ENCODE assay signal across 21 cellular contexts in genomic region chr4:126247409-126247808, GRCh38.
"Had no signal": no experiment of that assay in that cellular context is flagged by ENCODE, and none has a peak within 500 bp of the region (broad histone marks: within the 10 kb centered on the region; RNA-seq: fewer than 3 reads in every experiment).

No MANE protein-coding gene starts in this region.

- DNase-seq: effector memory CD8-positive, alpha-beta T cell; gastrocnemius medialis; heart right ventricle; hypothalamus; mammary epithelial cell; naive thymus-derived CD4-positive, alpha-beta T cell; nephron progenitor cell; psoas muscle; retina; right lobe of liver; stimulated activated CD4-positive, alpha-beta T cell treated with anti-CD3 and anti-CD28 coated beads, Interleukin-4, amount 100 ng/mL, for 24 hours; testis; upper lobe of right lung had no signal

- H3K4me3 Mint-ChIP-seq: effector memory CD8-positive, alpha-beta T cell; naive thymus-derived CD4-positive, alpha-beta T cell; nephron progenitor cell; stimulated activated memory B cell treated with anti-CD40 and anti-IgM and Interleukin-4, amounts not matched to agents 10 μg/mL and 1 μg/mL and 100 μg/mL, for 72 hours; stimulated activated naive CD8-positive, alpha-beta T cell treated with anti-CD3 and anti-CD28 coated beads, Interleukin-15, Interleukin-2, amounts not matched to agents 100 ng/mL and 50 ng/mL, for 24 hours had no signal

- ATAC-seq: effector memory CD8-positive, alpha-beta T cell; gastrocnemius medialis; heart right ventricle; left lobe of liver; naive thymus-derived CD4-positive, alpha-beta T cell; psoas muscle; right lobe of liver; stimulated activated memory B cell treated with anti-CD40 and anti-IgM and Interleukin-4, amounts not matched to agents 10 μg/mL and 1 μg/mL and 100 μg/mL, for 72 hours; upper lobe of right lung had no signal

- H3K27ac Mint-ChIP-seq: effector memory CD8-positive, alpha-beta T cell; naive thymus-derived CD4-positive, alpha-beta T cell; nephron progenitor cell; stimulated activated memory B cell treated with anti-CD40 and anti-IgM and Interleukin-4, amounts not matched to agents 10 μg/mL and 1 μg/mL and 100 μg/mL, for 72 hours; stimulated activated naive CD8-positive, alpha-beta T cell treated with anti-CD3 and anti-CD28 coated beads, Interleukin-15, Interleukin-2, amounts not matched to agents 100 ng/mL and 50 ng/mL, for 24 hours had no signal

- H3K4me1 Mint-ChIP-seq: naive thymus-derived CD4-positive, alpha-beta T cell; nephron progenitor cell; stimulated activated memory B cell treated with anti-CD40 and anti-IgM and Interleukin-4, amounts not matched to agents 10 μg/mL and 1 μg/mL and 100 μg/mL, for 72 hours had no signal

- H3K27me3 Mint-ChIP-seq: effector memory CD8-positive, alpha-beta T cell; naive thymus-derived CD4-positive, alpha-beta T cell; stimulated activated memory B cell treated with anti-CD40 and anti-IgM and Interleukin-4, amounts not matched to agents 10 μg/mL and 1 μg/mL and 100 μg/mL, for 72 hours; stimulated activated naive CD8-positive, alpha-beta T cell treated with anti-CD3 and anti-CD28 coated beads, Interleukin-15, Interleukin-2, amounts not matched to agents 100 ng/mL and 50 ng/mL, for 24 hours had no signal

- H3K27ac ChIP-seq: epithelial cell of prostate, esophagus muscularis mucosa, gastrocnemius medialis, heart right ventricle, psoas muscle, right lobe of liver, testis, tibial nerve, upper lobe of right lung, vagina had no signal

- H3K27me3 ChIP-seq: esophagus muscularis mucosa, gastrocnemius medialis, heart right ventricle, right lobe of liver, testis, tibial nerve, upper lobe of right lung, vagina had no signal

- H3K36me3 ChIP-seq: esophagus muscularis mucosa, gastrocnemius medialis, heart right ventricle, right lobe of liver, tibial nerve, upper lobe of right lung, vagina had no signal

- H3K4me3 ChIP-seq: esophagus muscularis mucosa, gastrocnemius medialis, heart right ventricle, psoas muscle, right lobe of liver, testis, tibial nerve, upper lobe of right lung, vagina had no signal

- H3K4me1 ChIP-seq: esophagus muscularis mucosa, gastrocnemius medialis, psoas muscle, right lobe of liver, testis, upper lobe of right lung, vagina had no signal

- H3K36me3 Mint-ChIP-seq: naive thymus-derived CD4-positive, alpha-beta T cell; stimulated activated memory B cell treated with anti-CD40 and anti-IgM and Interleukin-4, amounts not matched to agents 10 μg/mL and 1 μg/mL and 100 μg/mL, for 72 hours had no signal

- FAIRE-seq: islet of Langerhans had no signal

- H3K9me3 ChIP-seq: esophagus muscularis mucosa, gastrocnemius medialis, right lobe of liver, testis, upper lobe of right lung, vagina had no signal
